Comparison of ENCODE assay signal across 11 cellular contexts in the genomic region with DNA sequence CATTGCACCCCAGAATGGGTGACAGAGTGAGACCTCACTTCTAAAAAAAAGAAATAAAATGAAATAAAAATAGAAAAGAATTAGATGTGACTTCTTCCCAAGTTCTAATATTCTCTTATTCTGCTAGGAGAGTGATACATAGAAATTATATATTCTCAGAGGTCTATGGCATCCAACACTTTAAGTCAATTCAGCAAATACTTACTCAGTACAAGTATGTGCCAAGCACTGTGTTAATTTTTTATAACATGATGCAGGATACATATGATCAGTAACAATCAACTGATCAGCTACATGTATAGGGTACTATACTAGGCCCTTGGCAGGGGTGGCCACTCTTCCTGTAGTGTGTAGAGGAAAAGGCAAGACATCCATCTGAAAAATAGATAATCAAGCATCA.
"Had no signal": no experiment of that assay in that cellular context is flagged by ENCODE, and none has a peak within 500 bp of the region (broad histone marks: within the 10 kb centered on the region; RNA-seq: fewer than 3 reads in every experiment).

No MANE protein-coding gene starts in this region.

- H3K36me3 ChIP-seq: HAP-1 had no signal

- H3K9me3 ChIP-seq: HAP-1 had no signal

- FAIRE-seq: H1, H54 had no signal

- H3K9ac ChIP-seq: GM23248 had no signal

- ATAC-seq: GM23338, HCT116 had no signal

- DNase-seq: GM23248, GOT3, H7, H9, HCEC 1CT, HFFc6 had no signal

- H3K4me2 ChIP-seq: GM23338 had no signal

- H2AFZ ChIP-seq: GM23248, GM23338 had no signal

- H3K4me3 ChIP-seq: GM23248, GM23338, HAP-1 had no signal

- H3K4me1 ChIP-seq: HAP-1 had no signal

- H3K27ac ChIP-seq: GM23248 had no signal
